In genomic region chr1:31324093-31324492, GRCh38 we compare ENCODE assay signal across 36 cellular contexts. TPM values are rescaled to one million over a fixed set of nuclear protein-coding genes. Genes with fewer than 3 reads are reported as not detected.
"Had no signal": no experiment of that assay in that cellular context is flagged by ENCODE, and none has a peak within 500 bp of the region (broad histone marks: within the 10 kb centered on the region; RNA-seq: fewer than 3 reads in every experiment).

No MANE protein-coding gene starts in this region.

- DNase-seq: activated CD4-positive, alpha-beta memory T cell treated with anti-CD3 and anti-CD28 coated beads, Interleukin-2, amount 10 ng/mL, durations not matched to agents 7 days and 5 days; activated CD4-positive, alpha-beta T cell treated with anti-CD3 and anti-CD28 coated beads for 1 hour; activated CD4-positive, alpha-beta T cell treated with anti-CD3 and anti-CD28 coated beads for 36 hours; activated CD4-positive, alpha-beta T cell treated with anti-CD3 and anti-CD28 coated beads for 48 hours; activated CD4-positive, alpha-beta T cell treated with anti-CD3 and anti-CD28 coated beads, Interleukin-2, amount 10 ng/mL, durations not matched to agents 7 days and 5 days; activated CD4-positive, alpha-beta T cell treated with anti-CD3 and anti-CD28 coated beads, Interleukin-2, amount 50 U/mL, for 48 hours; activated CD4-positive, CD25-positive, alpha-beta regulatory T cell; activated CD8-positive, alpha-beta memory T cell treated with anti-CD3 and anti-CD28 coated beads for 24 hours; activated CD8-positive, alpha-beta memory T cell treated with anti-CD3 and anti-CD28 coated beads, Interleukin-2, amount 10 ng/mL, durations not matched to agents 7 days and 5 days; activated CD8-positive, alpha-beta memory T cell treated with anti-CD3 and anti-CD28 coated beads, Interleukin-2, amount 50 U/mL, for 48 hours; activated CD8-positive, alpha-beta T cell treated with anti-CD3 and anti-CD28 coated beads, Interleukin-2, amount 10 ng/mL, durations not matched to agents 7 days and 5 days; activated effector memory CD4-positive, alpha-beta T cell treated with Interleukin-2 at 50 U/mL for 16 hours; activated gamma-delta T cell; activated naive CD4-positive, alpha-beta T cell treated with anti-CD3 and anti-CD28 coated beads, Interleukin-2, amount 10 ng/mL, durations not matched to agents 7 days and 5 days; activated naive CD4-positive, alpha-beta T cell treated with Interleukin-2 at 50 U/mL for 16 hours; activated naive CD8-positive, alpha-beta T cell treated with anti-CD3 and anti-CD28 coated beads, Interleukin-2, amount 10 ng/mL, durations not matched to agents 7 days and 5 days; activated naive CD8-positive, alpha-beta T cell treated with anti-CD3 and anti-CD28 coated beads, Interleukin-2, amount 50 U/mL, for 24 hours; activated T-cell treated with anti-CD3 and anti-CD28 coated beads, Interleukin-2, amount 50 U/mL, for 24 hours; activated T-cell treated with anti-CD3 and anti-CD28 coated beads, Interleukin-2, amount 50 U/mL, for 48 hours; amygdala; anterior cingulate cortex; body of pancreas; brain microvascular endothelial cell; central memory CD4-positive, alpha-beta T cell; T-helper 1 cell; T-helper 2 cell; T-helper 9 cell had no signal

- H3K9me3 ChIP-seq: ascending aorta, body of pancreas, breast epithelium had no signal

- H3K4me3 Mint-ChIP-seq: activated CD4-positive, alpha-beta memory T cell treated with anti-CD3 and anti-CD28 coated beads, Interleukin-2, amount 10 ng/mL, durations not matched to agents 7 days and 5 days; activated CD4-positive, alpha-beta T cell treated with anti-CD3 and anti-CD28 coated beads for 36 hours; activated CD4-positive, alpha-beta T cell treated with anti-CD3 and anti-CD28 coated beads, Interleukin-2, amount 10 ng/mL, durations not matched to agents 7 days and 5 days; activated CD8-positive, alpha-beta memory T cell treated with anti-CD3 and anti-CD28 coated beads, Interleukin-2, amount 10 ng/mL, durations not matched to agents 7 days and 5 days; activated CD8-positive, alpha-beta T cell treated with anti-CD3 and anti-CD28 coated beads, Interleukin-2, amount 10 ng/mL, durations not matched to agents 7 days and 5 days; activated naive CD4-positive, alpha-beta T cell treated with anti-CD3 and anti-CD28 coated beads, Interleukin-2, amount 10 ng/mL, durations not matched to agents 7 days and 5 days; activated naive CD4-positive, alpha-beta T cell treated with anti-CD3 and anti-CD28 coated beads, Interleukin-2, amount 50 U/mL, for 24 hours; activated naive CD8-positive, alpha-beta T cell; activated naive CD8-positive, alpha-beta T cell treated with anti-CD3 and anti-CD28 coated beads, Interleukin-2, amount 10 ng/mL, durations not matched to agents 7 days and 5 days; activated naive CD8-positive, alpha-beta T cell treated with anti-CD3 and anti-CD28 coated beads, Interleukin-2, amount 50 U/mL, for 24 hours; activated T-cell treated with anti-CD3 and anti-CD28 coated beads, Interleukin-2, amount 50 U/mL, for 24 hours; T-helper 1 cell treated with Interleukin-12 subunit alpha and Interleukin-12 subunit beta and Interleukin-4 antibody, amounts not matched to agents 30 μg/mL and 1 μg/mL, for 36 hours; T-helper 2 cell treated with Interferon-gamma antibody and Interleukin-4, amounts not matched to agents 5 μg/mL and 100 μg/mL, for 36 hours had no signal

- H3K27ac ChIP-seq: ascending aorta, body of pancreas, brain microvascular endothelial cell, breast epithelium, VCaP had no signal

- H3K4me1 Mint-ChIP-seq: activated CD4-positive, alpha-beta memory T cell treated with anti-CD3 and anti-CD28 coated beads, Interleukin-2, amount 10 ng/mL, durations not matched to agents 7 days and 5 days; activated CD4-positive, alpha-beta T cell treated with anti-CD3 and anti-CD28 coated beads for 36 hours; activated CD4-positive, alpha-beta T cell treated with anti-CD3 and anti-CD28 coated beads, Interleukin-2, amount 10 ng/mL, durations not matched to agents 7 days and 5 days; activated CD8-positive, alpha-beta memory T cell treated with anti-CD3 and anti-CD28 coated beads, Interleukin-2, amount 10 ng/mL, durations not matched to agents 7 days and 5 days; activated naive CD4-positive, alpha-beta T cell treated with anti-CD3 and anti-CD28 coated beads, Interleukin-2, amount 10 ng/mL, durations not matched to agents 7 days and 5 days; activated naive CD4-positive, alpha-beta T cell treated with anti-CD3 and anti-CD28 coated beads, Interleukin-2, amount 50 U/mL, for 24 hours; activated naive CD8-positive, alpha-beta T cell treated with anti-CD3 and anti-CD28 coated beads, Interleukin-2, amount 10 ng/mL, durations not matched to agents 7 days and 5 days; activated naive CD8-positive, alpha-beta T cell treated with anti-CD3 and anti-CD28 coated beads, Interleukin-2, amount 50 U/mL, for 24 hours had no signal

- H3K27me3 ChIP-seq: ascending aorta, body of pancreas, brain microvascular endothelial cell, breast epithelium had no signal

- H3K27ac Mint-ChIP-seq: activated CD4-positive, alpha-beta memory T cell treated with anti-CD3 and anti-CD28 coated beads, Interleukin-2, amount 10 ng/mL, durations not matched to agents 7 days and 5 days; activated CD4-positive, alpha-beta T cell treated with anti-CD3 and anti-CD28 coated beads for 36 hours; activated CD4-positive, alpha-beta T cell treated with anti-CD3 and anti-CD28 coated beads, Interleukin-2, amount 10 ng/mL, durations not matched to agents 7 days and 5 days; activated CD8-positive, alpha-beta memory T cell treated with anti-CD3 and anti-CD28 coated beads, Interleukin-2, amount 10 ng/mL, durations not matched to agents 7 days and 5 days; activated CD8-positive, alpha-beta T cell treated with anti-CD3 and anti-CD28 coated beads, Interleukin-2, amount 10 ng/mL, durations not matched to agents 7 days and 5 days; activated naive CD4-positive, alpha-beta T cell treated with anti-CD3 and anti-CD28 coated beads, Interleukin-2, amount 10 ng/mL, durations not matched to agents 7 days and 5 days; activated naive CD4-positive, alpha-beta T cell treated with anti-CD3 and anti-CD28 coated beads, Interleukin-2, amount 50 U/mL, for 24 hours; activated naive CD8-positive, alpha-beta T cell; activated naive CD8-positive, alpha-beta T cell treated with anti-CD3 and anti-CD28 coated beads, Interleukin-2, amount 10 ng/mL, durations not matched to agents 7 days and 5 days; activated naive CD8-positive, alpha-beta T cell treated with anti-CD3 and anti-CD28 coated beads, Interleukin-2, amount 50 U/mL, for 24 hours; activated T-cell treated with anti-CD3 and anti-CD28 coated beads, Interleukin-2, amount 50 U/mL, for 24 hours; activated T-helper 2 cell treated with anti-CD3 and anti-CD28 coated beads, Interferon-gamma antibody, Interleukin-2, Interleukin-4, amounts not matched to agents 10 μg/mL and 5 μg/mL and 100 μg/mL, durations not matched to agents 14 hours and 24 hours and 36 hours; T-helper 1 cell treated with Interleukin-12 subunit alpha and Interleukin-12 subunit beta and Interleukin-4 antibody, amounts not matched to agents 30 μg/mL and 1 μg/mL, for 36 hours; T-helper 2 cell treated with Interferon-gamma antibody and Interleukin-4, amounts not matched to agents 5 μg/mL and 100 μg/mL, for 36 hours had no signal

- H3K27me3 Mint-ChIP-seq: activated CD4-positive, alpha-beta memory T cell treated with anti-CD3 and anti-CD28 coated beads, Interleukin-2, amount 10 ng/mL, durations not matched to agents 7 days and 5 days; activated CD4-positive, alpha-beta T cell treated with anti-CD3 and anti-CD28 coated beads for 36 hours; activated CD4-positive, alpha-beta T cell treated with anti-CD3 and anti-CD28 coated beads, Interleukin-2, amount 10 ng/mL, durations not matched to agents 7 days and 5 days; activated CD8-positive, alpha-beta memory T cell treated with anti-CD3 and anti-CD28 coated beads, Interleukin-2, amount 10 ng/mL, durations not matched to agents 7 days and 5 days; activated naive CD4-positive, alpha-beta T cell treated with anti-CD3 and anti-CD28 coated beads, Interleukin-2, amount 10 ng/mL, durations not matched to agents 7 days and 5 days; activated naive CD4-positive, alpha-beta T cell treated with anti-CD3 and anti-CD28 coated beads, Interleukin-2, amount 50 U/mL, for 24 hours; activated naive CD8-positive, alpha-beta T cell; activated naive CD8-positive, alpha-beta T cell treated with anti-CD3 and anti-CD28 coated beads, Interleukin-2, amount 10 ng/mL, durations not matched to agents 7 days and 5 days; activated naive CD8-positive, alpha-beta T cell treated with anti-CD3 and anti-CD28 coated beads, Interleukin-2, amount 50 U/mL, for 24 hours; activated T-cell treated with anti-CD3 and anti-CD28 coated beads, Interleukin-2, amount 50 U/mL, for 24 hours had no signal

- H3K36me3 ChIP-seq: breast epithelium had no signal

- H3K9me3 Mint-ChIP-seq: activated CD4-positive, alpha-beta memory T cell treated with anti-CD3 and anti-CD28 coated beads, Interleukin-2, amount 10 ng/mL, durations not matched to agents 7 days and 5 days; activated CD4-positive, alpha-beta T cell treated with anti-CD3 and anti-CD28 coated beads, Interleukin-2, amount 10 ng/mL, durations not matched to agents 7 days and 5 days; activated naive CD4-positive, alpha-beta T cell treated with anti-CD3 and anti-CD28 coated beads, Interleukin-2, amount 10 ng/mL, durations not matched to agents 7 days and 5 days; activated naive CD4-positive, alpha-beta T cell treated with anti-CD3 and anti-CD28 coated beads, Interleukin-2, amount 50 U/mL, for 24 hours; activated naive CD8-positive, alpha-beta T cell treated with anti-CD3 and anti-CD28 coated beads, Interleukin-2, amount 10 ng/mL, durations not matched to agents 7 days and 5 days; activated naive CD8-positive, alpha-beta T cell treated with anti-CD3 and anti-CD28 coated beads, Interleukin-2, amount 50 U/mL, for 24 hours; activated T-cell treated with anti-CD3 and anti-CD28 coated beads, Interleukin-2, amount 50 U/mL, for 24 hours; activated T-helper 2 cell treated with anti-CD3 and anti-CD28 coated beads, Interferon-gamma antibody, Interleukin-2, Interleukin-4, amounts not matched to agents 10 μg/mL and 5 μg/mL and 100 μg/mL, durations not matched to agents 14 hours and 24 hours and 36 hours; T-helper 1 cell treated with Interleukin-12 subunit alpha and Interleukin-12 subunit beta and Interleukin-4 antibody, amounts not matched to agents 30 μg/mL and 1 μg/mL, for 36 hours; T-helper 2 cell treated with Interferon-gamma antibody and Interleukin-4, amounts not matched to agents 5 μg/mL and 100 μg/mL, for 36 hours had no signal

- ATAC-seq: activated CD4-positive, alpha-beta T cell treated with anti-CD3 and anti-CD28 coated beads for 36 hours; activated CD4-positive, CD25-positive, alpha-beta regulatory T cell treated with anti-CD3 and anti-CD28 coated beads, Interleukin-2, amount 50 U/mL, for 24 hours; activated CD8-positive, alpha-beta memory T cell treated with anti-CD3 and anti-CD28 coated beads, Interleukin-2, amount 10 ng/mL, durations not matched to agents 7 days and 5 days; activated CD8-positive, alpha-beta T cell treated with anti-CD3 and anti-CD28 coated beads, Interleukin-2, amount 10 ng/mL, durations not matched to agents 7 days and 5 days; activated naive CD8-positive, alpha-beta T cell treated with anti-CD3 and anti-CD28 coated beads, Interleukin-2, amount 50 U/mL, for 24 hours; body of pancreas had no signal

- H3K4me1 ChIP-seq: ascending aorta, body of pancreas, breast epithelium had no signal

- H3K4me3 ChIP-seq: ascending aorta, body of pancreas, breast epithelium had no signal

RNA-seq across cellular contexts. Expression of gene FABP3, which starts 48.8 kb away (rescaled TPM):
- total RNA-seq: activated CD4-positive, alpha-beta memory T cell treated with anti-CD3 and anti-CD28 coated beads, Interleukin-2, amount 10 ng/mL, durations not matched to agents 7 days and 5 days; activated CD4-positive, alpha-beta T cell treated with anti-CD3 and anti-CD28 coated beads for 36 hours; activated CD4-positive, alpha-beta T cell treated with anti-CD3 and anti-CD28 coated beads, Interleukin-2, amount 10 ng/mL, durations not matched to agents 7 days and 5 days; activated CD8-positive, alpha-beta memory T cell treated with anti-CD3 and anti-CD28 coated beads, Interleukin-2, amount 10 ng/mL, durations not matched to agents 7 days and 5 days; activated CD8-positive, alpha-beta T cell treated with anti-CD3 and anti-CD28 coated beads, Interleukin-2, amount 10 ng/mL, durations not matched to agents 7 days and 5 days; activated T-helper 2 cell treated with anti-CD3 and anti-CD28 coated beads, Interferon-gamma antibody, Interleukin-2, Interleukin-4, amounts not matched to agents 10 μg/mL and 5 μg/mL and 100 μg/mL, durations not matched to agents 14 hours and 24 hours and 36 hours had no signal
